10 cellular contexts compared by ENCODE assay signal in genomic region chr16:54169112-54169511, GRCh38.
"Had no signal": no experiment of that assay in that cellular context is flagged by ENCODE, and none has a peak within 500 bp of the region (broad histone marks: within the 10 kb centered on the region; RNA-seq: fewer than 3 reads in every experiment).

No MANE protein-coding gene starts in this region.

- H3K27ac ChIP-seq: GM23248 had no signal

- ATAC-seq: GM23338, HCT116 had no signal

- FAIRE-seq: H54 had no signal

- H3K4me1 ChIP-seq: HAP-1 had no signal

- DNase-seq: GM23248, GOT3, H7, H9, HCEC 1CT, HFFc6 had no signal

- H3K4me2 ChIP-seq: GM23338 had no signal

- H3K36me3 ChIP-seq: HAP-1 had no signal

- H3K9me3 ChIP-seq: HAP-1 had no signal

- H3K4me3 ChIP-seq: GM23248, GM23338, HAP-1 had no signal

- H2AFZ ChIP-seq: GM23248, GM23338 had no signal

- H3K9ac ChIP-seq: GM23248 had no signal
